9 cellular contexts compared by ENCODE assay signal in the genomic region with DNA sequence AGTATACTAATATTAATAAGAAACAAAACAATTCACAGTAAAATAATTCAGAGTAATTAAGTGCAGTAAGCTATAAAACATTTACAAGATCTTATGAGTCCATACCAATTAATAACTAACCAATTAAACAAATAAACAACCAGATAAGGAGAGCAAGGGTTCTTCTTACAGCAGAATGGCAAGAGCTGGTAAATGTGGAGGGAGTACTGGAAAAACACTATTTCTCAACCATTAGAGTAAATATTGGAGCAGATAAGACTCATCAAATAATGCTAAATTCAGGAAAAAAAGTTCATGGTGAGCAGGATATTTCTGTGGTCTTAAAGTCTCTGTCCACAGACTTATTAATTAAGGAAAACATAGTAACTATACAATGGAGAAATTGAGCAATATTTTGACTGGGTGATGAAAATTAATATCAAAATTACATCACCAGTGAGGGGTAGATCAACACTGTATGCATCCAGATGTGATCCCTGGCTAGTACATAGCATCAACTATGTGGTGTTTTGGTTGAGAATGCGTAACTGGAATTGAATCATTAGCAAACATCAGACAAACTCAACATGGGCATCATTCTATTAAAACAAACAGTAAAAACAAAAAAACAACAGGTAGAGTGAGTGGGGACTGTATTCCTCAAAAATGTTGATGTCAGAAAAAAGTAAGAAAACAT.
"Had no signal": no experiment of that assay in that cellular context is flagged by ENCODE, and none has a peak within 500 bp of the region (broad histone marks: within the 10 kb centered on the region; RNA-seq: fewer than 3 reads in every experiment).

No MANE protein-coding gene starts in this region.

- H3K4me3 Mint-ChIP-seq: H9 had no signal

- DNase-seq: GM23248, GOT3, H9, HCEC 1CT, IMR-90, KG1 had no signal

- FAIRE-seq: H54, HTR-8/SVneo, K562 had no signal

- H3K9me3 Mint-ChIP-seq: H9 had no signal

- H3K27ac Mint-ChIP-seq: H9 had no signal

- ATAC-seq: K562 had no signal
